ENCODE assay signal across 20 cellular contexts in genomic region chr15:84863480-84864428, GRCh38. TPM values are rescaled to one million over a fixed set of nuclear protein-coding genes. Genes with fewer than 3 reads are reported as not detected.
DNase-seq lines count a peak whose midpoint lies in the region; ATAC-seq and TF ChIP-seq lines count a peak whose summit lies in the region.
"Had no signal": no experiment of that assay in that cellular context is flagged by ENCODE, and none has a peak within 500 bp of the region (broad histone marks: within the 10 kb centered on the region; RNA-seq: fewer than 3 reads in every experiment).

No MANE protein-coding gene starts in this region.

- no peak overlapping the region for H3K27ac ChIP-seq in psoas muscle
- H3K27ac ChIP-seq: foreskin keratinocyte, upper lobe of left lung had no signal

- 75 to 79% (median 77%) methylated on average over 13 of the region's 13 CpGs for WGBS in psoas muscle, 3 donors

- no peak overlapping the region for H3K4me3 ChIP-seq in adipocyte (ENCODE audit: low read length)
- H3K4me3 ChIP-seq in psoas muscle: no peak overlapping the region
- H3K4me3 ChIP-seq: upper lobe of left lung had no signal

- no peak overlapping the region for H3K9ac ChIP-seq in adipocyte (ENCODE audit: low read length)

- peak; percentile 30 for DNase-seq in EL
- peak; percentile 10 for DNase-seq in adipocyte (ENCODE audit: low read depth)
- no peak for DNase-seq in Right ventricle myocardium superior
- DNase-seq in psoas muscle: no peak
- no peak for DNase-seq in DMS 273 treated with DMSO at 0.1 percent for 48 hours (lab: John Stamatoyannopoulos, UW)
- no peak for DNase-seq in GM10248 (ENCODE audit: extremely low spot score)
- no peak for DNase-seq in NCI-H146 treated with DMSO at 0.1 percent for 48 hours (lab: John Stamatoyannopoulos, UW; ENCODE audit: unreplicated experiment)
- DNase-seq in AML-193 (lab: John Stamatoyannopoulos, UW): no peak
- DNase-seq: activated CD4-positive, alpha-beta T cell treated with anti-CD3 and anti-CD28 coated beads for 48 hours; activated T-cell treated with anti-CD3 and anti-CD28 coated beads, Interleukin-2, amount 50 U/mL, for 24 hours; CD4-positive, CD25-positive, alpha-beta regulatory T cell; foreskin keratinocyte; GOT3; Kasumi-1; NCI-H146; NCI-H524; PC-3 had no signal

- TF ChIP-seq CTCF in psoas muscle (IDR thresholded peaks at IDR 0.05) (peak; percentile 13), GM10248 (IDR thresholded peaks at IDR 0.05; ENCODE audit: control extremely low read depth, extremely low read depth, low read depth, missing control alignments) (no peak)

- H3K4me1 ChIP-seq in adipocyte (ENCODE audit: control insufficient read depth, insufficient read depth, low read length): peaks cover 14% of the 10 kb centered on the region
- H3K4me1 ChIP-seq in psoas muscle: peaks cover 9% of the 10 kb centered on the region

- POLR2A ChIA-PET in GM10248 (lab: Yijun Ruan, JAX): no interaction called here

- CTCF ChIA-PET in GM10248 (lab: Yijun Ruan, JAX): interaction anchor here (1.1 to 2.2 kb wide), 7 partner anchors 10 to 276 kb away, joined by 3 to 15 read pairs (median 3); no protein-coding TSS in a partner anchor

- peak; percentile 40 for ATAC-seq in Right ventricle myocardium superior (ENCODE audit: poor library complexity)
- peak in 1 of 4 donors; percentile 3 for ATAC-seq in psoas muscle
- ATAC-seq: foreskin keratinocyte, PC-3 had no signal

- intact Hi-C loops in Right ventricle myocardium superior (cut with DNase I) (loop anchor here (5.0 kb wide), 1 partner anchor 64 kb away; no protein-coding TSS in a partner anchor), psoas muscle (cut with DNase I) (loop anchor here in 1 of 2 donors (5.0 kb wide), 1 partner anchor 64 kb away; no protein-coding TSS in a partner anchor)

- no peaks in the 10 kb centered on the region for H3K9me3 ChIP-seq in adipocyte (ENCODE audit: control insufficient read depth, low read length)
- H3K9me3 ChIP-seq in psoas muscle: no peaks in the 10 kb centered on the region
- H3K9me3 ChIP-seq: upper lobe of left lung had no signal

- H3K36me3 ChIP-seq in adipocyte (ENCODE audit: control insufficient read depth, insufficient read depth, low read length, severe bottlenecking) (no peaks in the 10 kb centered on the region), psoas muscle (ENCODE audit: insufficient read depth in 1 of 2, low read depth in 1 of 2) (peaks cover 3 to 100% of the 10 kb centered on the region in 2 donors)
- H3K36me3 ChIP-seq: upper lobe of left lung had no signal

- no peaks in the 10 kb centered on the region for H3K27me3 ChIP-seq in adipocyte (replicated peaks; ENCODE audit: control insufficient read depth, insufficient read depth, low read length)
- no peaks in the 10 kb centered on the region for H3K27me3 ChIP-seq in psoas muscle (ENCODE audit: insufficient read depth in 3 of 3, low read length in 2 of 3)
- H3K27me3 ChIP-seq: foreskin keratinocyte, upper lobe of left lung had no signal

RNA-seq across cellular contexts. Expression of gene SLC28A1, which starts 20.7 kb away (rescaled TPM):
- total RNA-seq in Right ventricle myocardium superior (0.46 TPM), psoas muscle (1 to 10 TPM in 1 of 4 donors, under 1 TPM in 3; 0.23 to 1.9 (median 0.44) TPM)
- under 1 TPM; 0.13 to 0.34 (median 0.21) TPM for polyA plus RNA-seq in psoas muscle
- total RNA-seq: CD4-positive, CD25-positive, alpha-beta regulatory T cell; dermis microvascular lymphatic vessel endothelial cell; foreskin keratinocyte; pulmonary artery endothelial cell; upper lobe of left lung had no signal
- polyA plus RNA-seq: CD4-positive, CD25-positive, alpha-beta regulatory T cell; foreskin keratinocyte had no signal

RNA-seq across cellular contexts. Expression of gene ALPK3, which starts 46.6 kb away (rescaled TPM):
- total RNA-seq in Right ventricle myocardium superior (114 TPM), psoas muscle (100 to 1,000 TPM; 199 to 461 (median 304) TPM)
- polyA plus RNA-seq in psoas muscle: 100 to 1,000 TPM in 2 of 3 donors, 10 to 100 TPM in 1; 75.7 to 357 (median 117) TPM
- polyA plus RNA-seq: CD4-positive, CD25-positive, alpha-beta regulatory T cell had no signal

Comparison
In these comparisons a context has a peak if more than half of its experiments do, and no peak if none do; other contexts are left out.
1. DNase-seq: peak in EL (single experiment) and adipocyte (single experiment); none in Right ventricle myocardium superior (single experiment), psoas muscle (0 of 2), DMS 273 treated with DMSO at 0.1 percent for 48 hours (single experiment), GM10248 (single experiment), NCI-H146 treated with DMSO at 0.1 percent for 48 hours (single experiment) and AML-193 (0 of 2).